Comparison of ENCODE assay signal across 8 cellular contexts in genomic region chr4:56655209-56655626, GRCh38. TPM values are rescaled to one million over a fixed set of nuclear protein-coding genes. Genes with fewer than 3 reads are reported as not detected.
A peak's percentile ranks its signal among the peaks of the same experiment; 100 is the strongest.
DNase-seq lines count a peak whose midpoint lies in the region; ATAC-seq and TF ChIP-seq lines count a peak whose summit lies in the region.

No MANE protein-coding gene starts in this region.

- DNase-seq in activated T-cell treated with anti-CD3 and anti-CD28 coated beads, Interleukin-2, amount 50 U/mL, for 1 hour = peak; percentile 34
- no peak for DNase-seq in activated T-cell treated with anti-CD3 and anti-CD28 coated beads for 4 hours
- DNase-seq in activated T-cell treated with anti-CD3 and anti-CD28 coated beads, Interleukin-2, amount 50 U/mL, for 4 hours = peak; percentile 9
- peak; percentile 18 for DNase-seq in neural crest cell (ENCODE audit: low read depth, low spot score)
- DNase-seq in mesenteric fat pad (ENCODE audit: low spot score) = no peak
- no peak for DNase-seq in NCI-H1436 (lab: John Stamatoyannopoulos, UW)

- no peak overlapping the region for H3K27ac Mint-ChIP-seq in neural crest cell (ENCODE audit: unreplicated experiment)

- ATAC-seq in activated T-cell treated with anti-CD3 and anti-CD28 coated beads, Interleukin-2, amount 50 U/mL, for 4 hours = peak in 1 of 2 donors; percentile 12
- ATAC-seq in gastroesophageal sphincter = peak; percentile 17
- no peak for ATAC-seq in HG03342 (IDR thresholded peaks at IDR 0.05; ENCODE audit: unreplicated experiment)

- H3K36me3 Mint-ChIP-seq in activated T-cell treated with anti-CD3 and anti-CD28 coated beads, Interleukin-2, amount 50 U/mL, for 4 hours (ENCODE audit: insufficient read depth) = peaks cover 6% of the 10 kb centered on the region
- no peaks in the 10 kb centered on the region for H3K36me3 Mint-ChIP-seq in neural crest cell (ENCODE audit: low read depth)

- peaks cover 68% of the 10 kb centered on the region for H3K4me1 Mint-ChIP-seq in activated T-cell treated with anti-CD3 and anti-CD28 coated beads, Interleukin-2, amount 50 U/mL, for 4 hours (ENCODE audit: low read depth)
- peaks cover 10% of the 10 kb centered on the region for H3K4me1 Mint-ChIP-seq in neural crest cell

- no peaks in the 10 kb centered on the region for H3K9me3 Mint-ChIP-seq in activated T-cell treated with anti-CD3 and anti-CD28 coated beads, Interleukin-2, amount 50 U/mL, for 4 hours
- H3K9me3 Mint-ChIP-seq in neural crest cell = no peaks in the 10 kb centered on the region

- TF ChIP-seq CTCF in gastroesophageal sphincter (IDR thresholded peaks at IDR 0.05) (no peak), neural crest cell (conservative IDR thresholded peaks at IDR 0.05) (no peak)

- peaks cover 34% of the 10 kb centered on the region for H3K27me3 Mint-ChIP-seq in activated T-cell treated with anti-CD3 and anti-CD28 coated beads, Interleukin-2, amount 50 U/mL, for 4 hours (ENCODE audit: low read depth)
- peaks cover 84% of the 10 kb centered on the region for H3K27me3 Mint-ChIP-seq in neural crest cell (ENCODE audit: low read depth)

- H3K4me3 ChIP-seq in gastroesophageal sphincter = peak overlapping the region; percentile 38 to 52

- H3K27ac ChIP-seq in gastroesophageal sphincter = peak overlapping the region in 1 of 4 donors; percentile 75

- peak overlapping the region; percentile 93 for H3K4me3 Mint-ChIP-seq in activated T-cell treated with anti-CD3 and anti-CD28 coated beads, Interleukin-2, amount 50 U/mL, for 4 hours
- H3K4me3 Mint-ChIP-seq in neural crest cell = peak overlapping the region; percentile 89

- no peak for TF ChIP-seq EP300 in gastroesophageal sphincter (IDR thresholded peaks at IDR 0.05)

- peaks cover 0 to 30% (median 0%) of the 10 kb centered on the region in 3 donors for H3K4me1 ChIP-seq in gastroesophageal sphincter

- no peaks in the 10 kb centered on the region for H3K36me3 ChIP-seq in gastroesophageal sphincter

- no peak for TF ChIP-seq POLR2A in gastroesophageal sphincter (IDR thresholded peaks at IDR 0.05)

- no peaks in the 10 kb centered on the region for H3K9me3 ChIP-seq in gastroesophageal sphincter

- 1% methylated on average over 17 of the region's 28 CpGs; no CpG with 5 or more reads in 1 of the 2 donors for WGBS in gastroesophageal sphincter (ENCODE audit: low coverage in 1 of 2), 2 donors

- peaks cover 66% of the 10 kb centered on the region for H3K27me3 ChIP-seq in gastroesophageal sphincter

RNA-seq across cellular contexts. Expression of gene HOPX, which starts 25.9 kb away (rescaled TPM):
- 100 to 1,000 TPM in 1 of 3 donors, 10 to 100 TPM in 2; 27.3 to 121 (median 95.5) TPM for total RNA-seq in activated T-cell treated with anti-CD3 and anti-CD28 coated beads, Interleukin-2, amount 50 U/mL, for 4 hours
- total RNA-seq in gastroesophageal sphincter = 10 to 100 TPM in 2 of 4 donors, 1 to 10 TPM in 2; 2.7 to 31.7 (median 6.6) TPM
- total RNA-seq in neural crest cell = not detected in 2 replicates
- total RNA-seq in mesenteric fat pad = 3.2 TPM

Comparison
In these comparisons a context has a peak if more than half of its experiments do, and no peak if none do; other contexts are left out.
1. DNase-seq: peak in activated T-cell treated with anti-CD3 and anti-CD28 coated beads, Interleukin-2, amount 50 U/mL, for 1 hour (single experiment), activated T-cell treated with anti-CD3 and anti-CD28 coated beads, Interleukin-2, amount 50 U/mL, for 4 hours (single experiment) and neural crest cell (single experiment); none in activated T-cell treated with anti-CD3 and anti-CD28 coated beads for 4 hours (single experiment), mesenteric fat pad (single experiment) and NCI-H1436 (single experiment).